18 cellular contexts compared by ENCODE assay signal in the genomic region with DNA sequence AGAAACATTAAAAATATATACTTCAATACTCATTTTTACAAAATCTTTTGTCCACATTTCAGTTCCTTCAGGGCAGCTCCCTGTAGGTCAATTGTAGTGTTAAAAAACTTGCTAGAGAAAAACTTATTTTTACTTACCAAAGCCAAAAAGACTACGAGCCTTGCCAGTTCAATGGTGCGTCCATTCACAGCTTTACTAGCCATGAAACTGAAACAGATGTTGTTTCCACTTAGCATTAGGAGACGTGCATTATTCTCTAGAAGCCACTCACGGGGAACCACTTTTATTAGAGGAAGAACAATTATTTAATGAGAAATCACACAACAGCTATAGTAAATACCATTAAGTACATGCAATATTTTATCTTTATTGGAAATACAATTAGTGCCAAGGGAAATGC. TPM values are rescaled to one million over a fixed set of nuclear protein-coding genes. Genes with fewer than 3 reads are reported as not detected.
DNase-seq lines count a peak whose midpoint lies in the region; ATAC-seq and TF ChIP-seq lines count a peak whose summit lies in the region.
"Had no signal": no experiment of that assay in that cellular context is flagged by ENCODE, and none has a peak within 500 bp of the region (broad histone marks: within the 10 kb centered on the region; RNA-seq: fewer than 3 reads in every experiment).

No MANE protein-coding gene starts in this region.

- H3K36me3 Mint-ChIP-seq in memory B cell: no peaks in the 10 kb centered on the region
- H3K36me3 Mint-ChIP-seq in activated T-cell treated with anti-CD3 and anti-CD28 coated beads, Interleukin-2, amount 50 U/mL, for 72 hours (ENCODE audit: insufficient read depth in 2 of 2): no peaks in the 10 kb centered on the region
- H3K36me3 Mint-ChIP-seq: CD8-positive, alpha-beta T cell had no signal

- no peaks in the 10 kb centered on the region for H3K9me3 Mint-ChIP-seq in memory B cell
- no peaks in the 10 kb centered on the region for H3K9me3 Mint-ChIP-seq in activated T-cell treated with anti-CD3 and anti-CD28 coated beads, Interleukin-2, amount 50 U/mL, for 72 hours
- H3K9me3 Mint-ChIP-seq: activated T-helper 17 cell treated with anti-CD3 and anti-CD28 coated beads, Interleukin-2, amount 50 U/mL, for 72 hours; CD8-positive, alpha-beta T cell had no signal

- H3K27ac Mint-ChIP-seq in memory B cell: no peak overlapping the region
- H3K27ac Mint-ChIP-seq in activated T-cell treated with anti-CD3 and anti-CD28 coated beads, Interleukin-2, amount 50 U/mL, for 72 hours: no peak overlapping the region
- H3K27ac Mint-ChIP-seq: activated T-helper 17 cell treated with anti-CD3 and anti-CD28 coated beads, Interleukin-2, amount 50 U/mL, for 72 hours; CD8-positive, alpha-beta T cell had no signal

- peak; percentile 68 for ATAC-seq in memory B cell (ENCODE audit: low read depth)
- ATAC-seq in HG02759 (IDR thresholded peaks at IDR 0.05; ENCODE audit: unreplicated experiment): no peak
- ATAC-seq in activated T-cell treated with anti-CD3 and anti-CD28 coated beads, Interleukin-2, amount 50 U/mL, for 72 hours (replicated peaks in 1 of 2): no peak
- ATAC-seq: activated T-helper 17 cell treated with anti-CD3 and anti-CD28 coated beads, Interleukin-2, amount 50 U/mL, for 72 hours; CD8-positive, alpha-beta T cell had no signal

- in situ Hi-C loops in GM13977 (cut with MboI; ENCODE audit: low pct_unique_long_range_greater_than_20kb, low sequenced_read_pairs, unreplicated experiment) (no loop called here), KBM-7 (cut with MboI; ENCODE audit: low pct_unique_long_range_greater_than_20kb, low sequenced_read_pairs) (no loop called here)

- H3K27me3 Mint-ChIP-seq in memory B cell: no peaks in the 10 kb centered on the region
- H3K27me3 Mint-ChIP-seq in activated T-cell treated with anti-CD3 and anti-CD28 coated beads, Interleukin-2, amount 50 U/mL, for 72 hours (ENCODE audit: low read depth): no peaks in the 10 kb centered on the region
- H3K27me3 Mint-ChIP-seq: activated T-helper 17 cell treated with anti-CD3 and anti-CD28 coated beads, Interleukin-2, amount 50 U/mL, for 72 hours had no signal

- H3K4me1 Mint-ChIP-seq in memory B cell: peaks cover 3% of the 10 kb centered on the region
- peaks cover 7% of the 10 kb centered on the region for H3K4me1 Mint-ChIP-seq in activated T-cell treated with anti-CD3 and anti-CD28 coated beads, Interleukin-2, amount 50 U/mL, for 72 hours (ENCODE audit: low read depth)
- H3K4me1 Mint-ChIP-seq: activated T-helper 17 cell treated with anti-CD3 and anti-CD28 coated beads, Interleukin-2, amount 50 U/mL, for 72 hours had no signal

- no peak overlapping the region for H3K4me3 Mint-ChIP-seq in memory B cell
- no peak overlapping the region for H3K4me3 Mint-ChIP-seq in activated T-cell treated with anti-CD3 and anti-CD28 coated beads, Interleukin-2, amount 50 U/mL, for 72 hours
- H3K4me3 Mint-ChIP-seq: activated T-helper 17 cell treated with anti-CD3 and anti-CD28 coated beads, Interleukin-2, amount 50 U/mL, for 72 hours; CD8-positive, alpha-beta T cell had no signal

- DNase-seq in DMS153 (lab: John Stamatoyannopoulos, UW) (peak; percentile 69), GM13977 (ENCODE audit: low spot score) (peak; percentile 48), NCI-H524 (lab: John Stamatoyannopoulos, UW) (peak; percentile 60 to 77), memory B cell (ENCODE audit: low spot score in 2 of 2) (peak in 1 of 2 donors; percentile 5), COLO668 (lab: John Stamatoyannopoulos, UW; ENCODE audit: unreplicated experiment) (no peak), KBM-7 (no peak)
- no peak for DNase-seq in activated T-cell treated with anti-CD3 and anti-CD28 coated beads, Interleukin-2, amount 50 U/mL, for 72 hours
- DNase-seq: brain microvascular endothelial cell; CD8-positive, alpha-beta T cell; colonic mucosa; EL; Kasumi-1; NCI-H1436; NCI-H345 had no signal

- TF ChIP-seq CTCF in GM13977 (IDR thresholded peaks at IDR 0.05; ENCODE audit: extremely low read depth, insufficient read depth, missing control alignments): no peak

RNA-seq across cellular contexts. Expression of gene FBXO47, which starts 24.6 kb away (rescaled TPM):
- total RNA-seq in activated T-cell treated with anti-CD3 and anti-CD28 coated beads, Interleukin-2, amount 50 U/mL, for 72 hours: under 1 TPM in 1 of 2 donors, not detected in 1; 0.16 TPM
- total RNA-seq: activated T-helper 17 cell treated with anti-CD3 and anti-CD28 coated beads, Interleukin-2, amount 50 U/mL, for 72 hours; CD8-positive, alpha-beta T cell; colonic mucosa; liver; vagina had no signal

Comparison
In these comparisons a context has a peak if more than half of its experiments do, and no peak if none do; other contexts are left out.
1. DNase-seq: peak in DMS153 (single experiment), GM13977 (single experiment) and NCI-H524 (2 of 2); none in activated T-cell treated with anti-CD3 and anti-CD28 coated beads, Interleukin-2, amount 50 U/mL, for 72 hours (0 of 2), COLO668 (single experiment) and KBM-7 (single experiment).